32 cellular contexts compared by ENCODE assay signal in the genomic region with DNA sequence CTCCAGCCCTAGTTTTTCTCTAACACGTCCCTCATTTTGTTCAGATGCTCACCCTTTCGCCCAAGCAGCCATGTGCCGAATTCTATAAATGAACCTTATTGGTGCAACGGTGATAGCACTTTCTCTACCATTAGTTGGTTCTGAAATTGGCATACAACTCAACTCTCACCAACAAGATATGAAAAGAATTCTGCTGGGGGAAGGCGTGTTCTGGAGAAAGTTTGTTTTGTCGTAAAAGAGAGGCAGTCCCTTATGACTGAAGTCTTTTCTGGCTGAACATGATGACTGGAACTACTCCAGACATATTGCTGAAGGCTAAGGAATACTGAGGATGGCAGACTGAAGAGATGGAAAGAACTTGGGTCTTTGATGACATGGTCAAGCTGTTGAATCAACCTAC.
"Had no signal": no experiment of that assay in that cellular context is flagged by ENCODE, and none has a peak within 500 bp of the region (broad histone marks: within the 10 kb centered on the region; RNA-seq: fewer than 3 reads in every experiment).

No MANE protein-coding gene starts in this region.

- H3K27ac ChIP-seq: adrenal gland, body of pancreas, epithelial cell of prostate, esophagus squamous epithelium, gastroesophageal sphincter, WERI-Rb-1 had no signal

- H3K9me3 ChIP-seq: adrenal gland, esophagus squamous epithelium, gastroesophageal sphincter had no signal

- H3K27me3 Mint-ChIP-seq: activated B cell treated with CpG ODN at 0.5 μM for 24 hours; activated CD4-positive, alpha-beta T cell treated with anti-CD3 and anti-CD28 coated beads for 36 hours; activated CD4-positive, alpha-beta T cell treated with anti-CD3 and anti-CD28 coated beads, Interleukin-2, amount 10 ng/mL, durations not matched to agents 24 days and 14 days; activated CD8-positive, alpha-beta memory T cell treated with anti-CD3 and anti-CD28 coated beads, Interleukin-2, amount 10 ng/mL, durations not matched to agents 7 days and 5 days; activated naive CD8-positive, alpha-beta T cell treated with anti-CD3 and anti-CD28 coated beads for 36 hours; activated naive CD8-positive, alpha-beta T cell treated with anti-CD3 and anti-CD28 coated beads, Interleukin-2, amount 50 U/mL, for 24 hours; T-helper 17 cell had no signal

- H3K4me1 Mint-ChIP-seq: activated naive CD8-positive, alpha-beta T cell treated with anti-CD3 and anti-CD28 coated beads for 36 hours; T-helper 17 cell had no signal

- H3K27me3 ChIP-seq: adrenal gland, body of pancreas, esophagus squamous epithelium, gastroesophageal sphincter had no signal

- ATAC-seq: activated CD4-positive, alpha-beta T cell treated with anti-CD3 and anti-CD28 coated beads for 36 hours; activated CD4-positive, CD25-positive, alpha-beta regulatory T cell treated with anti-CD3 and anti-CD28 coated beads, Interleukin-2, amount 50 U/mL, for 24 hours; activated CD8-positive, alpha-beta memory T cell treated with anti-CD3 and anti-CD28 coated beads, Interleukin-2, amount 10 ng/mL, durations not matched to agents 7 days and 5 days; activated CD8-positive, alpha-beta T cell treated with anti-CD3 and anti-CD28 coated beads, Interleukin-2, amount 10 ng/mL, durations not matched to agents 7 days and 5 days; activated naive CD8-positive, alpha-beta T cell treated with anti-CD3 and anti-CD28 coated beads, Interleukin-2, amount 50 U/mL, for 24 hours; body of pancreas; gastroesophageal sphincter; T-helper 17 cell had no signal

- H3K36me3 Mint-ChIP-seq: activated CD4-positive, alpha-beta memory T cell treated with anti-CD3 and anti-CD28 coated beads for 36 hours; activated CD8-positive, alpha-beta memory T cell treated with anti-CD3 and anti-CD28 coated beads, Interleukin-2, amount 10 ng/mL, durations not matched to agents 7 days and 5 days; activated naive CD4-positive, alpha-beta T cell treated with anti-CD3 and anti-CD28 coated beads, Interleukin-2, amount 50 U/mL, for 24 hours; activated naive CD8-positive, alpha-beta T cell treated with anti-CD3 and anti-CD28 coated beads for 36 hours had no signal

- H3K4me1 ChIP-seq: adrenal gland, body of pancreas had no signal

- H3K9me3 Mint-ChIP-seq: activated B cell treated with CpG ODN at 0.5 μM for 24 hours; activated CD4-positive, alpha-beta memory T cell treated with anti-CD3 and anti-CD28 coated beads for 36 hours; activated CD4-positive, alpha-beta T cell treated with anti-CD3 and anti-CD28 coated beads, Interleukin-2, amount 10 ng/mL, durations not matched to agents 24 days and 14 days; activated naive CD4-positive, alpha-beta T cell treated with anti-CD3 and anti-CD28 coated beads, Interleukin-2, amount 50 U/mL, for 24 hours; activated naive CD8-positive, alpha-beta T cell treated with anti-CD3 and anti-CD28 coated beads for 36 hours; activated naive CD8-positive, alpha-beta T cell treated with anti-CD3 and anti-CD28 coated beads, Interleukin-2, amount 50 U/mL, for 24 hours; activated T-helper 1 cell treated with anti-CD3 and anti-CD28 coated beads, Interleukin-12 subunit alpha, Interleukin-12 subunit beta, Interleukin-2, Interleukin-4 antibody, amounts not matched to agents 30 ng/mL and 10 ng/mL and 1 ng/mL, durations not matched to agents 14 hours and 24 hours and 36 hours; activated T-helper 2 cell treated with anti-CD3 and anti-CD28 coated beads, Interferon-gamma antibody, Interleukin-2, Interleukin-4, amounts not matched to agents 10 μg/mL and 5 μg/mL and 100 μg/mL, durations not matched to agents 14 hours and 24 hours and 36 hours; T-helper 2 cell treated with Interferon-gamma antibody and Interleukin-4, amounts not matched to agents 5 μg/mL and 100 μg/mL, for 36 hours had no signal

- H3K36me3 ChIP-seq: adrenal gland, esophagus squamous epithelium, gastroesophageal sphincter, WERI-Rb-1 had no signal

- H3K4me3 ChIP-seq: adrenal gland, body of pancreas, esophagus squamous epithelium, gastroesophageal sphincter had no signal

- DNase-seq: activated B cell treated with CpG ODN at 0.5 μM for 24 hours; activated CD4-positive, alpha-beta memory T cell treated with anti-CD3 and anti-CD28 coated beads for 36 hours; activated CD4-positive, alpha-beta T cell treated with anti-CD3 and anti-CD28 coated beads for 36 hours; activated CD4-positive, alpha-beta T cell treated with anti-CD3 and anti-CD28 coated beads, Interleukin-2, amount 10 ng/mL, durations not matched to agents 24 days and 14 days; activated CD8-positive, alpha-beta memory T cell treated with anti-CD3 and anti-CD28 coated beads, Interleukin-2, amount 10 ng/mL, durations not matched to agents 7 days and 5 days; activated CD8-positive, alpha-beta memory T cell treated with anti-CD3 and anti-CD28 coated beads, Interleukin-2, amount 50 U/mL, for 4 hours; activated CD8-positive, alpha-beta T cell treated with anti-CD3 and anti-CD28 coated beads, Interleukin-2, amount 10 ng/mL, durations not matched to agents 7 days and 5 days; activated effector memory CD4-positive, alpha-beta T cell treated with anti-CD3 and anti-CD28 coated beads, Interleukin-2, amount 50 U/mL, for 16 hours; activated naive CD4-positive, alpha-beta T cell treated with anti-CD3 and anti-CD28 coated beads for 36 hours; activated naive CD8-positive, alpha-beta T cell treated with anti-CD3 and anti-CD28 coated beads for 36 hours; activated naive CD8-positive, alpha-beta T cell treated with anti-CD3 and anti-CD28 coated beads, Interleukin-2, amount 50 U/mL, for 24 hours; activated T-cell treated with anti-CD3 and anti-CD28 coated beads, Interleukin-2, amount 50 U/mL, for 1 hour; activated T-cell treated with anti-CD3 and anti-CD28 coated beads, Interleukin-2, amount 50 U/mL, for 48 hours; adrenal gland; amygdala; aorta; body of pancreas; caudate nucleus; effector CD8-positive, alpha-beta T cell; esophagus squamous epithelium; foreskin melanocyte; T-helper 1 cell; T-helper 17 cell; T1000; WERI-Rb-1 had no signal

- H3K27ac Mint-ChIP-seq: activated B cell treated with CpG ODN at 0.5 μM for 24 hours; activated CD4-positive, alpha-beta memory T cell treated with anti-CD3 and anti-CD28 coated beads for 36 hours; activated CD4-positive, alpha-beta T cell treated with anti-CD3 and anti-CD28 coated beads for 36 hours; activated CD4-positive, alpha-beta T cell treated with anti-CD3 and anti-CD28 coated beads, Interleukin-2, amount 10 ng/mL, durations not matched to agents 24 days and 14 days; activated CD8-positive, alpha-beta memory T cell treated with anti-CD3 and anti-CD28 coated beads, Interleukin-2, amount 10 ng/mL, durations not matched to agents 7 days and 5 days; activated CD8-positive, alpha-beta T cell treated with anti-CD3 and anti-CD28 coated beads, Interleukin-2, amount 10 ng/mL, durations not matched to agents 7 days and 5 days; activated naive CD4-positive, alpha-beta T cell treated with anti-CD3 and anti-CD28 coated beads for 36 hours; activated naive CD4-positive, alpha-beta T cell treated with anti-CD3 and anti-CD28 coated beads, Interleukin-2, amount 50 U/mL, for 24 hours; activated naive CD8-positive, alpha-beta T cell treated with anti-CD3 and anti-CD28 coated beads for 36 hours; activated naive CD8-positive, alpha-beta T cell treated with anti-CD3 and anti-CD28 coated beads, Interleukin-2, amount 50 U/mL, for 24 hours; activated T-helper 1 cell treated with anti-CD3 and anti-CD28 coated beads, Interleukin-12 subunit alpha, Interleukin-12 subunit beta, Interleukin-2, Interleukin-4 antibody, amounts not matched to agents 30 ng/mL and 10 ng/mL and 1 ng/mL, durations not matched to agents 14 hours and 24 hours and 36 hours; activated T-helper 2 cell treated with anti-CD3 and anti-CD28 coated beads, Interferon-gamma antibody, Interleukin-2, Interleukin-4, amounts not matched to agents 10 μg/mL and 5 μg/mL and 100 μg/mL, durations not matched to agents 14 hours and 24 hours and 36 hours; T-helper 17 cell; T-helper 2 cell treated with Interferon-gamma antibody and Interleukin-4, amounts not matched to agents 5 μg/mL and 100 μg/mL, for 36 hours had no signal

- H3K4me3 Mint-ChIP-seq: activated B cell treated with CpG ODN at 0.5 μM for 24 hours; activated CD4-positive, alpha-beta memory T cell treated with anti-CD3 and anti-CD28 coated beads for 36 hours; activated CD4-positive, alpha-beta T cell treated with anti-CD3 and anti-CD28 coated beads for 36 hours; activated CD4-positive, alpha-beta T cell treated with anti-CD3 and anti-CD28 coated beads, Interleukin-2, amount 10 ng/mL, durations not matched to agents 24 days and 14 days; activated CD8-positive, alpha-beta memory T cell treated with anti-CD3 and anti-CD28 coated beads, Interleukin-2, amount 10 ng/mL, durations not matched to agents 7 days and 5 days; activated CD8-positive, alpha-beta T cell treated with anti-CD3 and anti-CD28 coated beads, Interleukin-2, amount 10 ng/mL, durations not matched to agents 7 days and 5 days; activated naive CD4-positive, alpha-beta T cell treated with anti-CD3 and anti-CD28 coated beads for 36 hours; activated naive CD4-positive, alpha-beta T cell treated with anti-CD3 and anti-CD28 coated beads, Interleukin-2, amount 50 U/mL, for 24 hours; activated naive CD8-positive, alpha-beta T cell treated with anti-CD3 and anti-CD28 coated beads for 36 hours; activated naive CD8-positive, alpha-beta T cell treated with anti-CD3 and anti-CD28 coated beads, Interleukin-2, amount 50 U/mL, for 24 hours; activated T-helper 1 cell treated with anti-CD3 and anti-CD28 coated beads, Interleukin-12 subunit alpha, Interleukin-12 subunit beta, Interleukin-2, Interleukin-4 antibody, amounts not matched to agents 30 ng/mL and 10 ng/mL and 1 ng/mL, durations not matched to agents 14 hours and 24 hours and 36 hours; T-helper 17 cell; T-helper 2 cell treated with Interferon-gamma antibody and Interleukin-4, amounts not matched to agents 5 μg/mL and 100 μg/mL, for 36 hours had no signal
